19 cellular contexts compared by ENCODE assay signal in the genomic region with DNA sequence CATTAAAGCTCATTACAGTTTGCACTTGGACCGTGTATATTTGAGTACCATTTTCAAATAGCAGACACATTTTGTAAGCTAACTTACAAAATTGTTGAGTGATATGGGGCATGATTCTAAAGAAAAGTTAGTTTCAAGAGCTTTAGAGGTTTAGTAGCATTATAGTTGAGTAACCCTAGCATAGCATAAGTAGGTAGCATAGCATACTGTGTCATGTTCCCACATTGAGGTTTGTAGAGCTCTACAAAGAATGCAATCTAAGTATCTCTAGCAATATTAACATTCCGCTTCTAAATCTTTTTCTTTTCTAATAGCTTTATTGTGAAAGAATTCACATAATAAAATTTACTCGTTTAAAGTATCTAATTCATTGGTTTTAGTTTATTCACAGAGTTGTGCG.
"Had no signal": no experiment of that assay in that cellular context is flagged by ENCODE, and none has a peak within 500 bp of the region (broad histone marks: within the 10 kb centered on the region; RNA-seq: fewer than 3 reads in every experiment).

No MANE protein-coding gene starts in this region.

- H3K4me3 Mint-ChIP-seq: activated naive CD8-positive, alpha-beta T cell; effector memory CD8-positive, alpha-beta T cell; naive thymus-derived CD8-positive, alpha-beta T cell; stimulated activated naive CD8-positive, alpha-beta T cell treated with anti-CD3 and anti-CD28 coated beads, Interleukin-15, amount 100 ng/mL, for 72 hours had no signal

- H3K9me3 ChIP-seq: esophagus squamous epithelium, left ventricle myocardium inferior, ovary, psoas muscle, suprapubic skin, transverse colon, uterus had no signal

- DNase-seq: activated CD4-positive, alpha-beta T cell treated with anti-CD3 and anti-CD28 coated beads, Interleukin-2, amount 50 U/mL, for 4 hours; amygdala; cerebellar nuclear complex; effector memory CD8-positive, alpha-beta T cell; esophagus squamous epithelium; head of caudate nucleus; kidney glomerular epithelial cell; left ventricle myocardium inferior; naive thymus-derived CD8-positive, alpha-beta T cell; ovary; psoas muscle; right cardiac atrium; stimulated activated CD4-positive, alpha-beta T cell treated with anti-CD3 and anti-CD28 coated beads, Interleukin-4, amount 100 ng/mL, for 1 hour; stimulated activated naive CD8-positive, alpha-beta T cell treated with anti-CD3 and anti-CD28 coated beads, Interleukin-15, amount 100 ng/mL, for 72 hours; transverse colon; uterus had no signal

- H3K27me3 ChIP-seq: esophagus squamous epithelium, ovary, suprapubic skin, transverse colon, uterus had no signal

- H3K9me3 Mint-ChIP-seq: effector memory CD8-positive, alpha-beta T cell; naive thymus-derived CD8-positive, alpha-beta T cell; stimulated activated naive CD8-positive, alpha-beta T cell treated with anti-CD3 and anti-CD28 coated beads, Interleukin-15, amount 100 ng/mL, for 72 hours had no signal

- H3K27me3 Mint-ChIP-seq: activated naive CD8-positive, alpha-beta T cell; effector memory CD8-positive, alpha-beta T cell; stimulated activated naive CD8-positive, alpha-beta T cell treated with anti-CD3 and anti-CD28 coated beads, Interleukin-15, amount 100 ng/mL, for 72 hours had no signal

- H3K4me1 Mint-ChIP-seq: naive thymus-derived CD8-positive, alpha-beta T cell; stimulated activated naive CD8-positive, alpha-beta T cell treated with anti-CD3 and anti-CD28 coated beads, Interleukin-15, amount 100 ng/mL, for 72 hours had no signal

- H3K4me3 ChIP-seq: esophagus squamous epithelium, left ventricle myocardium inferior, ovary, psoas muscle, skin epidermis, suprapubic skin, transverse colon, uterus had no signal

- H3K4me1 ChIP-seq: esophagus squamous epithelium, psoas muscle, suprapubic skin, transverse colon, uterus had no signal

- ATAC-seq: effector memory CD8-positive, alpha-beta T cell; naive thymus-derived CD8-positive, alpha-beta T cell; psoas muscle; right cardiac atrium; stimulated activated naive CD8-positive, alpha-beta T cell treated with anti-CD3 and anti-CD28 coated beads, Interleukin-15, amount 100 ng/mL, for 72 hours had no signal

- H3K27ac ChIP-seq: esophagus squamous epithelium, left ventricle myocardium inferior, ovary, psoas muscle, skin epidermis, suprapubic skin, transverse colon, uterus had no signal

- H3K36me3 Mint-ChIP-seq: activated naive CD8-positive, alpha-beta T cell had no signal

- H3K36me3 ChIP-seq: ovary, suprapubic skin, uterus had no signal
